In the genomic region with DNA sequence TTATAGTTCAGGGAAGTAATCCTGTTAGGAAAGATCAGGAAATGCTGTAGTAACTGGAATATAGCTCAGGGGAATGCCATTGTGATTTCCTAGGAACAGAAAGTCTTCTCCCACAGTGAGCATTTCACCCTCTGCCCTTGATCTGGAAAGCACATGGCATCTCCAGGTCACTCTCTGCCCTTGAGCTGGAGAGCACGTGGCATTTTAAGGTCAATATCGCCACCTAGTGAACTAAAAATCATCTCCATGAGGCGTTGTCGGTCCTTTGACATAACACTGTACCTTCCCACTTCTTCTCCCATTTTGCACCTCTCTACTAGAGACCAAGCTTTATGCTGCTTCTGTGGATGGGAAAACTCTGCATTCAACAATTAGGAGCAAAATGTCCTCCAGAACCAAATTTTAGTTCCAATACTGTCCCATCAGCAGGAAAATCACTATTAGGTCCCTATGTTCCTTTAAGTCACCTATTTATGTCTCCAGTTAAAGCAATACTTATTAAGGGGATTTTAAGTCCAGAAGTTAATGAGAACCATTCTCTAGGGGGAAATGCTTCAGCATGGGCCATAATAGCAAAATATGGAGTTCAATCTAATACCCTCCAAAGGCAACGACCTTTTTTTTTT, we compare ENCODE assay signal across 1 cellular context.
TF ChIP-seq lines count a peak whose summit lies in the region.

No MANE protein-coding gene starts in this region.

TF ChIP-seq in K562, 482 proteins besides CTCF, POLR2A, EP300 and RAD21 (continued from another document and continues in another):
- TF ChIP-seq BCLAF1 (IDR thresholded peaks at IDR 0.05; ENCODE audit: borderline replicate concordance in 1 of 2, control insufficient read depth in 1 of 2, low read depth in 2 of 2, low read length in 1 of 2) (no peak), KDM2B (CRISPR knock-in tag; IDR thresholded peaks at IDR 0.05) (no peak), ZNF263 (CRISPR knock-in tag; IDR thresholded peaks at IDR 0.05; ENCODE audit: borderline replicate concordance) (no peak), FOXJ3 (CRISPR knock-in tag; IDR thresholded peaks at IDR 0.05) (no peak), PTRF (tag; IDR thresholded peaks at IDR 0.05) (no peak), ZNF507 (tag; conservative IDR thresholded peaks at IDR 0.05) (no peak), FIP1L1 (IDR thresholded peaks at IDR 0.05; ENCODE audit: low read depth, low read length, poor library complexity, severe bottlenecking) (no peak), TRIM28 (IDR thresholded peaks at IDR 0.05) (0 out of 2 replicates have a peak, but pooled peaks have one; percentile 27), TARDBP (IDR thresholded peaks at IDR 0.05) (no peak), ZNF384 (IDR thresholded peaks at IDR 0.05; ENCODE audit: low read depth, low read length) (no peak), NFE2L1 (tag; IDR thresholded peaks at IDR 0.05; ENCODE audit: borderline replicate concordance, low read depth) (no peak), GATA2 (CRISPR knock-in tag; IDR thresholded peaks at IDR 0.05) (no peak), ZBTB7A (IDR thresholded peaks at IDR 0.05; ENCODE audit: borderline replicate concordance, control insufficient read depth, low read depth, low read length) (no peak), ZFP30 (CRISPR knock-in tag; IDR thresholded peaks at IDR 0.05; ENCODE audit: borderline replicate concordance) (no peak), PTBP1 (IDR thresholded peaks at IDR 0.05; ENCODE audit: low read depth, low read length) (no peak), GATAD2B (IDR thresholded peaks at IDR 0.05; ENCODE audit: borderline replicate concordance) (0 out of 2 replicates have a peak, but pooled peaks have one; percentile 26)
- TF ChIP-seq, protein P1, sequence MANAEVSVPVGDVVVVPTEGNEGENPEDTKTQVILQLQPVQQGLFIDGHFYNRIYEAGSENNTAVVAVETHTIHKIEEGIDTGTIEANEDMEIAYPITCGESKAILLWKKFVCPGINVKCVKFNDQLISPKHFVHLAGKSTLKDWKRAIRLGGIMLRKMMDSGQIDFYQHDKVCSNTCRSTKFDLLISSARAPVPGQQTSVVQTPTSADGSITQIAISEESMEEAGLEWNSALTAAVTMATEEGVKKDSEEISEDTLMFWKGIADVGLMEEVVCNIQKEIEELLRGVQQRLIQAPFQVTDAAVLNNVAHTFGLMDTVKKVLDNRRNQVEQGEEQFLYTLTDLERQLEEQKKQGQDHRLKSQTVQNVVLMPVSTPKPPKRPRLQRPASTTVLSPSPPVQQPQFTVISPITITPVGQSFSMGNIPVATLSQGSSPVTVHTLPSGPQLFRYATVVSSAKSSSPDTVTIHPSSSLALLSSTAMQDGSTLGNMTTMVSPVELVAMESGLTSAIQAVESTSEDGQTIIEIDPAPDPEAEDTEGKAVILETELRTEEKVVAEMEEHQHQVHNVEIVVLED (CRISPR knock-in tag; IDR thresholded peaks at IDR 0.05): no peak
- TF ChIP-seq, protein P2, sequence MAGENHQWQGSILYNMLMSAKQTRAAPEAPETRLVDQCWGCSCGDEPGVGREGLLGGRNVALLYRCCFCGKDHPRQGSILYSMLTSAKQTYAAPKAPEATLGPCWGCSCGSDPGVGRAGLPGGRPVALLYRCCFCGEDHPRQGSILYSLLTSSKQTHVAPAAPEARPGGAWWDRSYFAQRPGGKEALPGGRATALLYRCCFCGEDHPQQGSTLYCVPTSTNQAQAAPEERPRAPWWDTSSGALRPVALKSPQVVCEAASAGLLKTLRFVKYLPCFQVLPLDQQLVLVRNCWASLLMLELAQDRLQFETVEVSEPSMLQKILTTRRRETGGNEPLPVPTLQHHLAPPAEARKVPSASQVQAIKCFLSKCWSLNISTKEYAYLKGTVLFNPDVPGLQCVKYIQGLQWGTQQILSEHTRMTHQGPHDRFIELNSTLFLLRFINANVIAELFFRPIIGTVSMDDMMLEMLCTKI (IDR thresholded peaks at IDR 0.05; ENCODE audit: partially characterized antibody): no peak
- TF ChIP-seq, protein P3, sequence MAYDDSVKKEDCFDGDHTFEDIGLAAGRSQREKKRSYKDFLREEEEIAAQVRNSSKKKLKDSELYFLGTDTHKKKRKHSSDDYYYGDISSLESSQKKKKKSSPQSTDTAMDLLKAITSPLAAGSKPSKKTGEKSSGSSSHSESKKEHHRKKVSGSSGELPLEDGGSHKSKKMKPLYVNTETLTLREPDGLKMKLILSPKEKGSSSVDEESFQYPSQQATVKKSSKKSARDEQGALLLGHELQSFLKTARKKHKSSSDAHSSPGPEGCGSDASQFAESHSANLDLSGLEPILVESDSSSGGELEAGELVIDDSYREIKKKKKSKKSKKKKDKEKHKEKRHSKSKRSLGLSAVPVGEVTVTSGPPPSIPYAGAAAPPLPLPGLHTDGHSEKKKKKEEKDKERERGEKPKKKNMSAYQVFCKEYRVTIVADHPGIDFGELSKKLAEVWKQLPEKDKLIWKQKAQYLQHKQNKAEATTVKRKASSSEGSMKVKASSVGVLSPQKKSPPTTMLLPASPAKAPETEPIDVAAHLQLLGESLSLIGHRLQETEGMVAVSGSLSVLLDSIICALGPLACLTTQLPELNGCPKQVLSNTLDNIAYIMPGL (CRISPR knock-in tag; IDR thresholded peaks at IDR 0.05): 0 out of 2 replicates have a peak, but pooled peaks have one; percentile 52
- TF ChIP-seq, protein P4, sequence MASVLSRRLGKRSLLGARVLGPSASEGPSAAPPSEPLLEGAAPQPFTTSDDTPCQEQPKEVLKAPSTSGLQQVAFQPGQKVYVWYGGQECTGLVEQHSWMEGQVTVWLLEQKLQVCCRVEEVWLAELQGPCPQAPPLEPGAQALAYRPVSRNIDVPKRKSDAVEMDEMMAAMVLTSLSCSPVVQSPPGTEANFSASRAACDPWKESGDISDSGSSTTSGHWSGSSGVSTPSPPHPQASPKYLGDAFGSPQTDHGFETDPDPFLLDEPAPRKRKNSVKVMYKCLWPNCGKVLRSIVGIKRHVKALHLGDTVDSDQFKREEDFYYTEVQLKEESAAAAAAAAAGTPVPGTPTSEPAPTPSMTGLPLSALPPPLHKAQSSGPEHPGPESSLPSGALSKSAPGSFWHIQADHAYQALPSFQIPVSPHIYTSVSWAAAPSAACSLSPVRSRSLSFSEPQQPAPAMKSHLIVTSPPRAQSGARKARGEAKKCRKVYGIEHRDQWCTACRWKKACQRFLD (CRISPR knock-in tag; IDR thresholded peaks at IDR 0.05): no peak
- TF ChIP-seq, protein P5, sequence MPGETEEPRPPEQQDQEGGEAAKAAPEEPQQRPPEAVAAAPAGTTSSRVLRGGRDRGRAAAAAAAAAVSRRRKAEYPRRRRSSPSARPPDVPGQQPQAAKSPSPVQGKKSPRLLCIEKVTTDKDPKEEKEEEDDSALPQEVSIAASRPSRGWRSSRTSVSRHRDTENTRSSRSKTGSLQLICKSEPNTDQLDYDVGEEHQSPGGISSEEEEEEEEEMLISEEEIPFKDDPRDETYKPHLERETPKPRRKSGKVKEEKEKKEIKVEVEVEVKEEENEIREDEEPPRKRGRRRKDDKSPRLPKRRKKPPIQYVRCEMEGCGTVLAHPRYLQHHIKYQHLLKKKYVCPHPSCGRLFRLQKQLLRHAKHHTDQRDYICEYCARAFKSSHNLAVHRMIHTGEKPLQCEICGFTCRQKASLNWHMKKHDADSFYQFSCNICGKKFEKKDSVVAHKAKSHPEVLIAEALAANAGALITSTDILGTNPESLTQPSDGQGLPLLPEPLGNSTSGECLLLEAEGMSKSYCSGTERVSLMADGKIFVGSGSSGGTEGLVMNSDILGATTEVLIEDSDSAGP (CRISPR knock-in tag; IDR thresholded peaks at IDR 0.05): 0 out of 2 replicates have a peak, but pooled peaks have one; percentile 37
- TF ChIP-seq, protein P6, sequence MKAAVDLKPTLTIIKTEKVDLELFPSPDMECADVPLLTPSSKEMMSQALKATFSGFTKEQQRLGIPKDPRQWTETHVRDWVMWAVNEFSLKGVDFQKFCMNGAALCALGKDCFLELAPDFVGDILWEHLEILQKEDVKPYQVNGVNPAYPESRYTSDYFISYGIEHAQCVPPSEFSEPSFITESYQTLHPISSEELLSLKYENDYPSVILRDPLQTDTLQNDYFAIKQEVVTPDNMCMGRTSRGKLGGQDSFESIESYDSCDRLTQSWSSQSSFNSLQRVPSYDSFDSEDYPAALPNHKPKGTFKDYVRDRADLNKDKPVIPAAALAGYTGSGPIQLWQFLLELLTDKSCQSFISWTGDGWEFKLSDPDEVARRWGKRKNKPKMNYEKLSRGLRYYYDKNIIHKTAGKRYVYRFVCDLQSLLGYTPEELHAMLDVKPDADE (conservative IDR thresholded peaks at IDR 0.05; ENCODE audit: control insufficient read depth, low read depth, low read length): no peak
- TF ChIP-seq, protein P7, sequence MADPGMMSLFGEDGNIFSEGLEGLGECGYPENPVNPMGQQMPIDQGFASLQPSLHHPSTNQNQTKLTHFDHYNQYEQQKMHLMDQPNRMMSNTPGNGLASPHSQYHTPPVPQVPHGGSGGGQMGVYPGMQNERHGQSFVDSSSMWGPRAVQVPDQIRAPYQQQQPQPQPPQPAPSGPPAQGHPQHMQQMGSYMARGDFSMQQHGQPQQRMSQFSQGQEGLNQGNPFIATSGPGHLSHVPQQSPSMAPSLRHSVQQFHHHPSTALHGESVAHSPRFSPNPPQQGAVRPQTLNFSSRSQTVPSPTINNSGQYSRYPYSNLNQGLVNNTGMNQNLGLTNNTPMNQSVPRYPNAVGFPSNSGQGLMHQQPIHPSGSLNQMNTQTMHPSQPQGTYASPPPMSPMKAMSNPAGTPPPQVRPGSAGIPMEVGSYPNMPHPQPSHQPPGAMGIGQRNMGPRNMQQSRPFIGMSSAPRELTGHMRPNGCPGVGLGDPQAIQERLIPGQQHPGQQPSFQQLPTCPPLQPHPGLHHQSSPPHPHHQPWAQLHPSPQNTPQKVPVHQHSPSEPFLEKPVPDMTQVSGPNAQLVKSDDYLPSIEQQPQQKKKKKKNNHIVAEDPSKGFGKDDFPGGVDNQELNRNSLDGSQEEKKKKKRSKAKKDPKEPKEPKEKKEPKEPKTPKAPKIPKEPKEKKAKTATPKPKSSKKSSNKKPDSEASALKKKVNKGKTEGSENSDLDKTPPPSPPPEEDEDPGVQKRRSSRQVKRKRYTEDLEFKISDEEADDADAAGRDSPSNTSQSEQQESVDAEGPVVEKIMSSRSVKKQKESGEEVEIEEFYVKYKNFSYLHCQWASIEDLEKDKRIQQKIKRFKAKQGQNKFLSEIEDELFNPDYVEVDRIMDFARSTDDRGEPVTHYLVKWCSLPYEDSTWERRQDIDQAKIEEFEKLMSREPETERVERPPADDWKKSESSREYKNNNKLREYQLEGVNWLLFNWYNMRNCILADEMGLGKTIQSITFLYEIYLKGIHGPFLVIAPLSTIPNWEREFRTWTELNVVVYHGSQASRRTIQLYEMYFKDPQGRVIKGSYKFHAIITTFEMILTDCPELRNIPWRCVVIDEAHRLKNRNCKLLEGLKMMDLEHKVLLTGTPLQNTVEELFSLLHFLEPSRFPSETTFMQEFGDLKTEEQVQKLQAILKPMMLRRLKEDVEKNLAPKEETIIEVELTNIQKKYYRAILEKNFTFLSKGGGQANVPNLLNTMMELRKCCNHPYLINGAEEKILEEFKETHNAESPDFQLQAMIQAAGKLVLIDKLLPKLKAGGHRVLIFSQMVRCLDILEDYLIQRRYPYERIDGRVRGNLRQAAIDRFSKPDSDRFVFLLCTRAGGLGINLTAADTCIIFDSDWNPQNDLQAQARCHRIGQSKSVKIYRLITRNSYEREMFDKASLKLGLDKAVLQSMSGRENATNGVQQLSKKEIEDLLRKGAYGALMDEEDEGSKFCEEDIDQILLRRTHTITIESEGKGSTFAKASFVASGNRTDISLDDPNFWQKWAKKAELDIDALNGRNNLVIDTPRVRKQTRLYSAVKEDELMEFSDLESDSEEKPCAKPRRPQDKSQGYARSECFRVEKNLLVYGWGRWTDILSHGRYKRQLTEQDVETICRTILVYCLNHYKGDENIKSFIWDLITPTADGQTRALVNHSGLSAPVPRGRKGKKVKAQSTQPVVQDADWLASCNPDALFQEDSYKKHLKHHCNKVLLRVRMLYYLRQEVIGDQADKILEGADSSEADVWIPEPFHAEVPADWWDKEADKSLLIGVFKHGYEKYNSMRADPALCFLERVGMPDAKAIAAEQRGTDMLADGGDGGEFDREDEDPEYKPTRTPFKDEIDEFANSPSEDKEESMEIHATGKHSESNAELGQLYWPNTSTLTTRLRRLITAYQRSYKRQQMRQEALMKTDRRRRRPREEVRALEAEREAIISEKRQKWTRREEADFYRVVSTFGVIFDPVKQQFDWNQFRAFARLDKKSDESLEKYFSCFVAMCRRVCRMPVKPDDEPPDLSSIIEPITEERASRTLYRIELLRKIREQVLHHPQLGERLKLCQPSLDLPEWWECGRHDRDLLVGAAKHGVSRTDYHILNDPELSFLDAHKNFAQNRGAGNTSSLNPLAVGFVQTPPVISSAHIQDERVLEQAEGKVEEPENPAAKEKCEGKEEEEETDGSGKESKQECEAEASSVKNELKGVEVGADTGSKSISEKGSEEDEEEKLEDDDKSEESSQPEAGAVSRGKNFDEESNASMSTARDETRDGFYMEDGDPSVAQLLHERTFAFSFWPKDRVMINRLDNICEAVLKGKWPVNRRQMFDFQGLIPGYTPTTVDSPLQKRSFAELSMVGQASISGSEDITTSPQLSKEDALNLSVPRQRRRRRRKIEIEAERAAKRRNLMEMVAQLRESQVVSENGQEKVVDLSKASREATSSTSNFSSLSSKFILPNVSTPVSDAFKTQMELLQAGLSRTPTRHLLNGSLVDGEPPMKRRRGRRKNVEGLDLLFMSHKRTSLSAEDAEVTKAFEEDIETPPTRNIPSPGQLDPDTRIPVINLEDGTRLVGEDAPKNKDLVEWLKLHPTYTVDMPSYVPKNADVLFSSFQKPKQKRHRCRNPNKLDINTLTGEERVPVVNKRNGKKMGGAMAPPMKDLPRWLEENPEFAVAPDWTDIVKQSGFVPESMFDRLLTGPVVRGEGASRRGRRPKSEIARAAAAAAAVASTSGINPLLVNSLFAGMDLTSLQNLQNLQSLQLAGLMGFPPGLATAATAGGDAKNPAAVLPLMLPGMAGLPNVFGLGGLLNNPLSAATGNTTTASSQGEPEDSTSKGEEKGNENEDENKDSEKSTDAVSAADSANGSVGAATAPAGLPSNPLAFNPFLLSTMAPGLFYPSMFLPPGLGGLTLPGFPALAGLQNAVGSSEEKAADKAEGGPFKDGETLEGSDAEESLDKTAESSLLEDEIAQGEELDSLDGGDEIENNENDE (IDR thresholded peaks at IDR 0.05; ENCODE audit: low read depth, low read length): no peak
